ENCODE assay signal across 22 cellular contexts in genomic region chr1:61921435-61921834, GRCh38.
A peak's percentile ranks its signal among the peaks of the same experiment; 100 is the strongest.
DNase-seq lines count a peak whose midpoint lies in the region; ATAC-seq and TF ChIP-seq lines count a peak whose summit lies in the region.
"Had no signal": no experiment of that assay in that cellular context is flagged by ENCODE, and none has a peak within 500 bp of the region (broad histone marks: within the 10 kb centered on the region; RNA-seq: fewer than 3 reads in every experiment).

No MANE protein-coding gene starts in this region.

- DNase-seq in HFFc6 = no peak
- DNase-seq in astrocyte of the cerebellum (ENCODE audit: low read depth) = peak; percentile 12
- DNase-seq in iris pigment epithelial cell (ENCODE audit: low read depth) = peak; percentile 8
- no peak for DNase-seq in endothelial cell (ENCODE audit: low spot score)
- DNase-seq in GM13976 (ENCODE audit: low spot score) = no peak
- no peak for DNase-seq in NCI-H1417 treated with DMSO at 0.1 percent for 48 hours (lab: John Stamatoyannopoulos, UW)
- DNase-seq: activated CD4-positive, alpha-beta T cell treated with anti-CD3 and anti-CD28 coated beads for 4 hours; activated naive CD4-positive, alpha-beta T cell treated with anti-CD3 and anti-CD28 coated beads, Interleukin-2, amount 50 U/mL, for 16 hours; C1 segment of cervical spinal cord; MV-4-11; NCI-H2107; SHP77; sigmoid colon; stimulated activated CD4-positive, alpha-beta T cell treated with anti-CD3 and anti-CD28 coated beads, Interleukin-4, amount 100 ng/mL, for 4 hours had no signal

- H3K27me3 Mint-ChIP-seq in HFFc6 (ENCODE audit: insufficient read depth) = no peaks in the 10 kb centered on the region; the same call in 1 of the 2 replicates
- H3K27me3 Mint-ChIP-seq in endothelial cell (ENCODE audit: unreplicated experiment) = no peaks in the 10 kb centered on the region
- H3K27me3 Mint-ChIP-seq: memory B cell had no signal

- in situ Hi-C loops in astrocyte of the cerebellum (cut with HindIII; ENCODE audit: low sequenced_read_pairs) = no loop called here
- in situ Hi-C loops in GM13976 (cut with MboI; ENCODE audit: low sequenced_read_pairs, unreplicated experiment) = no loop called here

- no peak for ATAC-seq in HG03439 (IDR thresholded peaks at IDR 0.05; ENCODE audit: unreplicated experiment)

- no peak overlapping the region for H3K27ac ChIP-seq in C4-2B
- H3K27ac ChIP-seq: cardiac muscle cell, neutrophil, sigmoid colon, thoracic aorta had no signal

- TF ChIP-seq CTCF in C4-2B (conservative IDR thresholded peaks at IDR 0.05) (peak; percentile 32), HFFc6 (IDR thresholded peaks at IDR 0.05) (peak; percentile 45; the same call in 1 of the 2 replicates), astrocyte of the cerebellum (IDR thresholded peaks at IDR 0.05; ENCODE audit: low read depth, low read length, missing control alignments) (peak; percentile 56), endothelial cell (IDR thresholded peaks at IDR 0.05; ENCODE audit: unreplicated experiment) (no peak), GM13976 (IDR thresholded peaks at IDR 0.05; ENCODE audit: borderline replicate concordance, control extremely low read depth, extremely low read depth, insufficient read depth, missing control alignments) (no peak)

- no peaks in the 10 kb centered on the region; the same call in 1 of the 2 replicates for H3K9me3 Mint-ChIP-seq in HFFc6
- no peaks in the 10 kb centered on the region for H3K9me3 Mint-ChIP-seq in endothelial cell (ENCODE audit: unreplicated experiment)
- H3K9me3 Mint-ChIP-seq: T-helper 2 cell treated with Interferon-gamma antibody and Interleukin-4, amounts not matched to agents 5 μg/mL and 100 μg/mL, for 36 hours had no signal

- H3K4me3 ChIP-seq in astrocyte of the cerebellum (ENCODE audit: low read depth, low read length) = no peak overlapping the region
- H3K4me3 ChIP-seq: cardiac muscle cell, HAP-1, sigmoid colon, thoracic aorta had no signal

- H3K36me3 Mint-ChIP-seq in HFFc6 (ENCODE audit: low read depth) (no peaks in the 10 kb centered on the region), endothelial cell (ENCODE audit: low read depth, unreplicated experiment) (peaks cover 5% of the 10 kb centered on the region)

- no peak overlapping the region for H3K4me3 Mint-ChIP-seq in HFFc6
- no peak overlapping the region for H3K4me3 Mint-ChIP-seq in endothelial cell (ENCODE audit: unreplicated experiment)
- H3K4me3 Mint-ChIP-seq: memory B cell; T-helper 2 cell treated with Interferon-gamma antibody and Interleukin-4, amounts not matched to agents 5 μg/mL and 100 μg/mL, for 36 hours had no signal

- H3K4me1 Mint-ChIP-seq in HFFc6 (ENCODE audit: low read depth) = no peaks in the 10 kb centered on the region
- no peaks in the 10 kb centered on the region for H3K4me1 Mint-ChIP-seq in endothelial cell (ENCODE audit: unreplicated experiment)
- H3K4me1 Mint-ChIP-seq: memory B cell had no signal

- H3K27ac Mint-ChIP-seq in HFFc6 (no peak overlapping the region), endothelial cell (ENCODE audit: unreplicated experiment) (no peak overlapping the region)
- H3K27ac Mint-ChIP-seq: memory B cell; T-helper 2 cell treated with Interferon-gamma antibody and Interleukin-4, amounts not matched to agents 5 μg/mL and 100 μg/mL, for 36 hours had no signal

Comparison
In these comparisons a context has a peak if more than half of its experiments do, and no peak if none do; other contexts are left out.
1. CTCF ChIP-seq: peak in C4-2B (single experiment), HFFc6 (single experiment) and astrocyte of the cerebellum (single experiment); none in endothelial cell (single experiment) and GM13976 (single experiment).
2. DNase-seq: peak in astrocyte of the cerebellum (single experiment) and iris pigment epithelial cell (single experiment); none in HFFc6 (single experiment), endothelial cell (single experiment), GM13976 (single experiment) and NCI-H1417 treated with DMSO at 0.1 percent for 48 hours (single experiment).